ENCODE assay signal across 18 cellular contexts in the genomic region with DNA sequence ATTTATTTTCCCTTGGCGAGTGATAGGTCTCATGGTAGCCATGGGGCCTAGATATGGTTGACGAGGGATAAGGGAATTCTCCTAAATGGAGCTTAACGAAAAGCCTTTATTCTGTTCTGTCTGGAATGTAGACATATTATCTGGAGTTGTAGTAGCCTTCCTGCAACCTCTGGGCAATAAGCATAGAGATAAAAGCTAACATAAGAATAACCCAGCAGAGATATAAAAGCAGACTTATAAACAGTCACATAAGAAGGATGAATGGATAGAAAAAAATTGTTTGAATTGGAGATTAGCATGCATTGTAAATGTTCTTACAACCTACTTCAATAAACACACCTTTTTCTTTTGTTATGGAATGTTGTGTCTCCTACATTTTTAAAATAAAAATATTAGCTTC.
DNase-seq lines count a peak whose midpoint lies in the region; ATAC-seq and TF ChIP-seq lines count a peak whose summit lies in the region.
"Had no signal": no experiment of that assay in that cellular context is flagged by ENCODE, and none has a peak within 500 bp of the region (broad histone marks: within the 10 kb centered on the region; RNA-seq: fewer than 3 reads in every experiment).

No MANE protein-coding gene starts in this region.

- 52 to 67% methylated on average over 3 of the region's 3 CpGs for WGBS in gastroesophageal sphincter (ENCODE audit: low coverage in 1 of 2), 2 donors

- peak; percentile 54 for ATAC-seq in mucosa of descending colon
- ATAC-seq in gastroesophageal sphincter: no peak
- ATAC-seq: CD8-positive, alpha-beta T cell; GM12878; GM23338; HCT116 had no signal

- TF ChIP-seq EP300 in gastroesophageal sphincter (IDR thresholded peaks at IDR 0.05): no peak

- H3K9ac ChIP-seq in colonic mucosa (ENCODE audit: low read depth in 2 of 2, low read length in 2 of 2) (no peak overlapping the region), parathyroid adenoma (no peak overlapping the region)
- H3K9ac ChIP-seq: BLaER1 had no signal

- H3K9me3 ChIP-seq in colonic mucosa (no peaks in the 10 kb centered on the region), mucosa of descending colon (no peaks in the 10 kb centered on the region), parathyroid adenoma (ENCODE audit: control insufficient read depth, low read length) (no peaks in the 10 kb centered on the region), gastroesophageal sphincter (no peaks in the 10 kb centered on the region)
- H3K9me3 ChIP-seq: BLaER1, Caco-2 had no signal

- peak overlapping the region; percentile 73 for H3K27ac ChIP-seq in colonic mucosa
- H3K27ac ChIP-seq in parathyroid adenoma: no peak overlapping the region
- no peak overlapping the region for H3K27ac ChIP-seq in gastroesophageal sphincter
- H3K27ac ChIP-seq: BLaER1, C4-2B had no signal

- H3K79me2 ChIP-seq in parathyroid adenoma: no peaks in the 10 kb centered on the region

- DNase-seq in colonic mucosa: no peak
- DNase-seq in mucosa of descending colon: peak in 1 of 3 donors; percentile 10
- DNase-seq in EL: no peak
- DNase-seq in activated naive CD4-positive, alpha-beta T cell (lab: John Stamatoyannopoulos, UW): no peak
- DNase-seq: Caco-2; CD4-positive, CD25-positive, alpha-beta regulatory T cell; CD8-positive, alpha-beta T cell; DMS153; DND-41; GDM1; H9 had no signal

- intact Hi-C loops in colonic mucosa (cut with DNase I) (loop anchor here (10.0 kb wide), 1 partner anchor 56 kb away; no protein-coding TSS in a partner anchor), mucosa of descending colon (cut with DNase I, micrococcal nuclease) (no loop called here)

- TF ChIP-seq POLR2A in gastroesophageal sphincter (IDR thresholded peaks at IDR 0.05): no peak

- H2AFZ ChIP-seq in parathyroid adenoma: peak overlapping the region; percentile 61
- H2AFZ ChIP-seq: GM23338 had no signal

- no peak overlapping the region for H3K4me2 ChIP-seq in parathyroid adenoma (ENCODE audit: low read length)
- H3K4me2 ChIP-seq: BLaER1, GM23338 had no signal

- H3K4me1 ChIP-seq in colonic mucosa (no peaks in the 10 kb centered on the region), mucosa of descending colon (ENCODE audit: low read depth) (peaks cover 7% of the 10 kb centered on the region), parathyroid adenoma (peaks cover 3% of the 10 kb centered on the region), gastroesophageal sphincter (no peaks in the 10 kb centered on the region)
- H3K4me1 ChIP-seq: Caco-2 had no signal

- TF ChIP-seq CTCF in colonic mucosa (IDR thresholded peaks at IDR 0.05): no peak
- TF ChIP-seq CTCF in mucosa of descending colon (IDR thresholded peaks at IDR 0.05): no peak
- no peak for TF ChIP-seq CTCF in parathyroid adenoma (IDR thresholded peaks at IDR 0.05)
- TF ChIP-seq CTCF in gastroesophageal sphincter (IDR thresholded peaks at IDR 0.05): no peak

- H3K36me3 ChIP-seq in colonic mucosa (no peaks in the 10 kb centered on the region), mucosa of descending colon (ENCODE audit: low read depth) (no peaks in the 10 kb centered on the region), parathyroid adenoma (ENCODE audit: control insufficient read depth, insufficient read depth, low read length) (no peaks in the 10 kb centered on the region), gastroesophageal sphincter (no peaks in the 10 kb centered on the region)
- H3K36me3 ChIP-seq: BLaER1 had no signal

- H3K4me3 ChIP-seq in colonic mucosa (no peak overlapping the region), mucosa of descending colon (no peak overlapping the region), parathyroid adenoma (ENCODE audit: low read depth, low read length) (no peak overlapping the region), gastroesophageal sphincter (no peak overlapping the region)
- H3K4me3 ChIP-seq: BLaER1, GM12878, GM23338 had no signal

- H3K27me3 ChIP-seq in colonic mucosa (no peaks in the 10 kb centered on the region), parathyroid adenoma (ENCODE audit: control insufficient read depth, insufficient read depth, low read length) (no peaks in the 10 kb centered on the region), gastroesophageal sphincter (no peaks in the 10 kb centered on the region)
- H3K27me3 ChIP-seq: BLaER1 had no signal
